8 cellular contexts compared by ENCODE assay signal in genomic region chr1:224245188-224245587, GRCh38.
A peak's percentile ranks its signal among the peaks of the same experiment; 100 is the strongest.
DNase-seq lines count a peak whose midpoint lies in the region; ATAC-seq and TF ChIP-seq lines count a peak whose summit lies in the region.

No MANE protein-coding gene starts in this region.

- no peaks in the 10 kb centered on the region for H3K79me2 ChIP-seq in OCI-LY1 (ENCODE audit: insufficient read depth, low read length)

- peak overlapping the region; percentile 77 for H3K27ac ChIP-seq in OCI-LY1 (ENCODE audit: low read depth, low read length, poor library complexity, severe bottlenecking)

- no peaks in the 10 kb centered on the region for H3K27me3 ChIP-seq in OCI-LY1 (ENCODE audit: insufficient read depth, low read length)
- H3K27me3 ChIP-seq in H7 (ENCODE audit: control insufficient read depth, insufficient read depth, low read length): no peaks in the 10 kb centered on the region

- peak; percentile 3 for DNase-seq in activated naive CD4-positive, alpha-beta T cell treated with Interleukin-2 at 50 U/mL for 16 hours
- no peak for DNase-seq in activated naive CD4-positive, alpha-beta T cell treated with anti-CD3 and anti-CD28 coated beads, Interleukin-2, amount 50 U/mL, for 16 hours
- DNase-seq in choroid plexus epithelial cell (ENCODE audit: low read depth) (peak; percentile 63), DMS 273 (lab: John Stamatoyannopoulos, UW; ENCODE audit: unreplicated experiment) (no peak), H7 (no peak)
- DNase-seq in naive thymus-derived CD8-positive, alpha-beta T cell: peak in 7 of 10 donors; percentile 4 to 52 (median 22)

- POLR2A ChIA-PET in naive thymus-derived CD8-positive, alpha-beta T cell (lab: Charles Lee): interaction anchor here (0.7 to 3.3 kb wide), 5 partner anchors 8 to 85 kb away, joined by 3 to 19 read pairs (median 5); partner anchors contain the start of genes DEGS1 and NVL

- no peak overlapping the region for H3K9ac ChIP-seq in OCI-LY1 (ENCODE audit: low read length)

- peak overlapping the region; percentile 23 to 76 (median 61) for H3K4me3 Mint-ChIP-seq in naive thymus-derived CD8-positive, alpha-beta T cell

- H3K27me3 Mint-ChIP-seq in naive thymus-derived CD8-positive, alpha-beta T cell: no peaks in the 10 kb centered on the region

- H3K9me3 ChIP-seq in OCI-LY1 (ENCODE audit: low read length): no peaks in the 10 kb centered on the region

- no peaks in the 10 kb centered on the region for H3K9me2 ChIP-seq in OCI-LY1 (ENCODE audit: low read depth, low read length)

- H3K36me3 ChIP-seq in OCI-LY1 (ENCODE audit: insufficient read depth, low read length) (peaks cover 33% of the 10 kb centered on the region), H7 (replicated peaks; ENCODE audit: control insufficient read depth, insufficient read depth, low read length) (peaks cover 2% of the 10 kb centered on the region)

- ATAC-seq in naive thymus-derived CD8-positive, alpha-beta T cell: peak; percentile 91 to 92
- no peak for ATAC-seq in GM19455 (IDR thresholded peaks at IDR 0.05; ENCODE audit: unreplicated experiment)

- H2AFZ ChIP-seq in OCI-LY1 (ENCODE audit: low read length): no peak overlapping the region

- peaks cover 6 to 31% (median 17%) of the 10 kb centered on the region in 4 donors for H3K4me1 Mint-ChIP-seq in naive thymus-derived CD8-positive, alpha-beta T cell

- H4K20me1 ChIP-seq in OCI-LY1 (ENCODE audit: insufficient read depth, low read length): no peaks in the 10 kb centered on the region

- H3K27ac Mint-ChIP-seq in naive thymus-derived CD8-positive, alpha-beta T cell: peak overlapping the region; percentile 46 to 98 (median 91)

- no peaks in the 10 kb centered on the region for H3F3A ChIP-seq in OCI-LY1 (ENCODE audit: insufficient read depth, low read length)

- peaks cover 12% of the 10 kb centered on the region for H3K4me1 ChIP-seq in OCI-LY1 (ENCODE audit: insufficient read depth, low read length, severe bottlenecking)

- H3K9me3 Mint-ChIP-seq in naive thymus-derived CD8-positive, alpha-beta T cell: no peaks in the 10 kb centered on the region

- no peak for TF ChIP-seq CTCF in OCI-LY1 (IDR thresholded peaks at IDR 0.05; ENCODE audit: low read length)
- TF ChIP-seq CTCF in choroid plexus epithelial cell (conservative IDR thresholded peaks at IDR 0.05; ENCODE audit: low read depth, low read length): no peak

- H3K4me2 ChIP-seq in OCI-LY1 (ENCODE audit: low read length): no peak overlapping the region

- H3K36me3 Mint-ChIP-seq in naive thymus-derived CD8-positive, alpha-beta T cell: peaks cover 0 to 37% (median 15%) of the 10 kb centered on the region in 3 donors

- H3K4me3 ChIP-seq in OCI-LY1 (ENCODE audit: low read depth, low read length, poor library complexity, severe bottlenecking) (no peak overlapping the region), choroid plexus epithelial cell (ENCODE audit: low read depth, low read length) (no peak overlapping the region), H7 (ENCODE audit: insufficient read depth, low read depth, low read length) (no peak overlapping the region)

Comparison
In these comparisons a context has a peak if more than half of its experiments do, and no peak if none do; other contexts are left out.
1. DNase-seq: peak in activated naive CD4-positive, alpha-beta T cell treated with Interleukin-2 at 50 U/mL for 16 hours (single experiment), choroid plexus epithelial cell (single experiment) and naive thymus-derived CD8-positive, alpha-beta T cell (7 of 10); none in activated naive CD4-positive, alpha-beta T cell treated with anti-CD3 and anti-CD28 coated beads, Interleukin-2, amount 50 U/mL, for 16 hours (single experiment), DMS 273 (single experiment) and H7 (single experiment).